ENCODE assay signal across 25 cellular contexts in the genomic region with DNA sequence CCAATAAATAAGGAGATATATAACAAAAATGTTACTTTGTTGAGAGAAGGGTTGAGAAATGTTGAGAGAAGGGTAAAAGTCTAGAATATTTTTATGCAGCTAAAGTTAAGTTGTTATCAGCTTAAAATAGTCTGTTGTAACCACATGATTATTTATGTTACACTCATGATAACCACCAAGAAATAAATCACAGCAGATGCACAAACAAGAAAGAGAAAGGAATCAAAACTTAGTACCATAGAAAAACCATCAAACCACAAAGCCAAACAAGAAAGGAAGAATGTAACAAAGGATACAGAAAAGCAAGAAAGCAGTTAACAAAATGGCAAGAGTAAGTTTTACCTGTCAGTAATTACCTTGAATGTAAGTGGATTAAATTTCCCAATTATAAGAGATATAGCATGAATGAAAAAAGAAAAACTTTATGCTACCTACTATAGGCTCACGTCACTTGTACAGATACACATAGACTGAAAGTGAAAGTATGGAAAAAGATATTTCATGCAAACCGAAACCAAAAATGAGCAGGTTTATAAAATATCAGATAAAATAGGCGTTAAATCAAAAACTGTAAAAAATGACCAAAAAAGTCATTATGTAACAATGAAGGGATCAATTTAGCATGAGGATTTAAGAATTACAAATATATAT.
A peak's percentile ranks its signal among the peaks of the same experiment; 100 is the strongest.
DNase-seq lines count a peak whose midpoint lies in the region; ATAC-seq and TF ChIP-seq lines count a peak whose summit lies in the region.
"Had no signal": no experiment of that assay in that cellular context is flagged by ENCODE, and none has a peak within 500 bp of the region (broad histone marks: within the 10 kb centered on the region; RNA-seq: fewer than 3 reads in every experiment).

No MANE protein-coding gene starts in this region.

- no peak overlapping the region for H4K91ac ChIP-seq in IMR-90 (ENCODE audit: insufficient read depth, low read depth, low read length)

- TF ChIP-seq RAD21 in IMR-90 (IDR thresholded peaks at IDR 0.05; ENCODE audit: low read length) = no peak

- no peak for TF ChIP-seq POLR2A in IMR-90 (IDR thresholded peaks at IDR 0.05; ENCODE audit: low read depth, low read length)

- no TSS peak for BruUV-seq in IMR-90 (replicated peaks; lab: Mats Ljungman, UMichigan)

- H3K36me3 ChIP-seq in IMR-90 (ENCODE audit: control insufficient read depth, insufficient read depth, low read length) (peaks cover 12% of the 10 kb centered on the region), adipocyte (ENCODE audit: control insufficient read depth, insufficient read depth, low read length, severe bottlenecking) (peaks cover 76% of the 10 kb centered on the region)
- H3K36me3 ChIP-seq: uterus had no signal

- no peak overlapping the region for H2BK20ac ChIP-seq in IMR-90 (ENCODE audit: low read depth, low read length)

- DNase-seq in CD4-positive, alpha-beta T cell = no peak
- peak; percentile 26 for DNase-seq in IMR-90
- no peak for DNase-seq in adipocyte (ENCODE audit: low read depth)
- DNase-seq in fibroblast of villous mesenchyme (ENCODE audit: low read depth) = peak; percentile 56
- DNase-seq in NCI-H524 (lab: John Stamatoyannopoulos, UW) = no peak
- DNase-seq in KBM-7 = no peak
- DNase-seq in middle frontal gyrus (ENCODE audit: extremely low spot score, low spot score) = no peak
- DNase-seq: activated CD4-positive, CD25-positive, alpha-beta regulatory T cell; activated CD8-positive, alpha-beta memory T cell treated with anti-CD3 and anti-CD28 coated beads, Interleukin-2, amount 50 U/mL, for 4 hours; activated gamma-delta T cell treated with Interleukin-2 at 50 U/mL for 16 hours; C1 segment of cervical spinal cord; caudate nucleus; EL; naive B cell; NCI-H1105; NCI-H2081; NCI-H345; NCI-H748 treated with DMSO at 0.1 percent for 48 hours; nucleus accumbens; stimulated activated naive CD8-positive, alpha-beta T cell treated with anti-CD3 and anti-CD28 coated beads, Interleukin-15, Interleukin-2, amounts not matched to agents 100 U/mL and 50 U/mL, for 24 hours; uterus had no signal

- H3K79me1 ChIP-seq in IMR-90 (ENCODE audit: low read depth in 1 of 2, low read length in 2 of 2) = no peaks in the 10 kb centered on the region; a peak in 1 of 4 replicates

- no peak overlapping the region for H2BK120ac ChIP-seq in IMR-90 (ENCODE audit: low read depth, low read length)

- no peak overlapping the region for H2AFZ ChIP-seq in IMR-90 (replicated peaks; ENCODE audit: low read length, poor library complexity)

- ATAC-seq in CD4-positive, alpha-beta T cell (ENCODE audit: poor library complexity) = no peak
- ATAC-seq in IMR-90 (ENCODE audit: low read depth) (no peak), GM19467 (IDR thresholded peaks at IDR 0.05; ENCODE audit: unreplicated experiment) (no peak)

- no peak overlapping the region for H3K14ac ChIP-seq in IMR-90 (replicated peaks; ENCODE audit: low read depth, low read length)

- no peaks in the 10 kb centered on the region for H3K9me1 ChIP-seq in IMR-90 (ENCODE audit: insufficient read depth, low read length)

- H3K4me3 Mint-ChIP-seq in CD4-positive, alpha-beta T cell = peak overlapping the region; percentile 21
- H3K4me3 Mint-ChIP-seq: dendritic cell treated with granulocyte-macrophage colony-stimulating factor and Interleukin-4, amounts not matched to agents 40 ng/mL and 50 ng/mL, for 4 days; naive B cell had no signal

- H3K18ac ChIP-seq in IMR-90 (ENCODE audit: low read depth, low read length) = no peak overlapping the region

- H4K20me1 ChIP-seq in IMR-90 (ENCODE audit: insufficient read depth, low read length) = no peaks in the 10 kb centered on the region

- no peak overlapping the region for H2AK9ac ChIP-seq in IMR-90 (replicated peaks; ENCODE audit: low read depth, low read length, poor library complexity)

- H2BK15ac ChIP-seq in IMR-90 (ENCODE audit: low read depth, low read length) = no peak overlapping the region

- H3K4me1 ChIP-seq in IMR-90 (ENCODE audit: control insufficient read depth, insufficient read depth, low read length) (no peaks in the 10 kb centered on the region), adipocyte (ENCODE audit: control insufficient read depth, insufficient read depth, low read length) (no peaks in the 10 kb centered on the region)
- H3K4me1 ChIP-seq: SJCRH30, uterus had no signal

- no peaks in the 10 kb centered on the region for H3K27me3 Mint-ChIP-seq in CD4-positive, alpha-beta T cell
- H3K27me3 Mint-ChIP-seq: dendritic cell treated with granulocyte-macrophage colony-stimulating factor and Interleukin-4, amounts not matched to agents 40 ng/mL and 50 ng/mL, for 4 days; naive B cell had no signal

- peaks cover 19% of the 10 kb centered on the region for H3K9me3 ChIP-seq in CD4-positive, alpha-beta T cell (ENCODE audit: control insufficient read depth, low read length)
- H3K9me3 ChIP-seq in IMR-90 (ENCODE audit: control insufficient read depth, insufficient read depth, low read length) = peaks cover 11% of the 10 kb centered on the region
- H3K9me3 ChIP-seq in adipocyte (ENCODE audit: control insufficient read depth, low read length) = peaks cover 18% of the 10 kb centered on the region
- H3K9me3 ChIP-seq: thoracic aorta, uterus had no signal

- no peak overlapping the region for H3K27ac ChIP-seq in CD4-positive, alpha-beta T cell (ENCODE audit: low read depth, low read length)
- H3K27ac ChIP-seq in IMR-90 (ENCODE audit: insufficient read depth, low read length) = no peak overlapping the region
- H3K27ac ChIP-seq: SJCRH30, thoracic aorta, uterus had no signal

- intact Hi-C loops in CD4-positive, alpha-beta T cell (cut with DNase I, micrococcal nuclease) = no loop called here
- intact Hi-C loops in IMR-90 (cut with micrococcal nuclease) = no loop called here

- no peaks in the 10 kb centered on the region for H3K27me3 ChIP-seq in CD4-positive, alpha-beta T cell (ENCODE audit: control insufficient read depth, insufficient read depth, low read length)
- no peaks in the 10 kb centered on the region for H3K27me3 ChIP-seq in IMR-90 (ENCODE audit: control insufficient read depth, insufficient read depth, low read length)
- no peaks in the 10 kb centered on the region for H3K27me3 ChIP-seq in adipocyte (replicated peaks; ENCODE audit: control insufficient read depth, insufficient read depth, low read length)
- H3K27me3 ChIP-seq: SJCRH30, uterus had no signal

- peaks cover 11% of the 10 kb centered on the region for H3K4me1 Mint-ChIP-seq in CD4-positive, alpha-beta T cell (ENCODE audit: low read depth)

- H3K9ac ChIP-seq in IMR-90 (ENCODE audit: low read depth, low read length) = no peak overlapping the region
- H3K9ac ChIP-seq in adipocyte (ENCODE audit: low read length) = no peak overlapping the region

- H3K4ac ChIP-seq in IMR-90 (ENCODE audit: low read depth, low read length) = no peak overlapping the region

- no peak overlapping the region for H4K5ac ChIP-seq in IMR-90 (ENCODE audit: low read depth, low read length)

- no CpG with 5 or more reads among the region's 3 CpGs for WGBS in IMR-90 (ENCODE audit: extremely low coverage in 2 of 2, insufficient read length in 1 of 2), 2 experiments

- no peak overlapping the region for H3K23ac ChIP-seq in IMR-90 (ENCODE audit: low read depth, low read length)

- H3K27ac Mint-ChIP-seq in CD4-positive, alpha-beta T cell = no peak overlapping the region
- H3K27ac Mint-ChIP-seq: dendritic cell treated with granulocyte-macrophage colony-stimulating factor and Interleukin-4, amounts not matched to agents 40 ng/mL and 50 ng/mL, for 4 days; naive B cell had no signal

- H2BK5ac ChIP-seq in IMR-90 (ENCODE audit: low read depth, low read length, poor library complexity, severe bottlenecking) = no peak overlapping the region

- in situ Hi-C loops in IMR-90 (cut with MboI; ENCODE audit: low sequenced_read_pairs) (no loop called here), KBM-7 (cut with MboI; ENCODE audit: low pct_unique_long_range_greater_than_20kb, low sequenced_read_pairs) (no loop called here)

- CTCF ChIA-PET in CD4-positive, alpha-beta T cell (lab: Charles Lee) = no interaction called here
- CTCF ChIA-PET in IMR-90 (lab: Yijun Ruan, JAX) = no interaction called here

- dilution Hi-C loops in IMR-90 (cut with HindIII; ENCODE audit: low sequenced_read_pairs, unreplicated experiment) = no loop called here

- no peak overlapping the region for H3K4me2 ChIP-seq in IMR-90 (ENCODE audit: low read depth, low read length)

- POLR2A ChIA-PET in CD4-positive, alpha-beta T cell (lab: Charles Lee) = no interaction called here
- POLR2A ChIA-PET in IMR-90 (lab: Charles Lee; ENCODE audit: unreplicated experiment) = no interaction called here

- peaks cover 12% of the 10 kb centered on the region for H3K9me3 Mint-ChIP-seq in CD4-positive, alpha-beta T cell

- H3K56ac ChIP-seq in IMR-90 (ENCODE audit: extremely low read depth, insufficient read depth, low read length) = no peak overlapping the region

- peaks cover 95% of the 10 kb centered on the region for H3K36me3 Mint-ChIP-seq in CD4-positive, alpha-beta T cell (ENCODE audit: low read depth)

- H3K4me3 ChIP-seq in IMR-90 (ENCODE audit: insufficient read depth, low read depth, low read length) (no peak overlapping the region), adipocyte (ENCODE audit: low read length) (peak overlapping the region; percentile 9), fibroblast of villous mesenchyme (ENCODE audit: low read depth, low read length) (no peak overlapping the region)
- H3K4me3 ChIP-seq: SJCRH30, thoracic aorta, uterus had no signal

- no peak overlapping the region for H2AK5ac ChIP-seq in IMR-90 (ENCODE audit: low read depth, low read length)

- no peak for TF ChIP-seq CTCF in CD4-positive, alpha-beta T cell (IDR thresholded peaks at IDR 0.05)
- TF ChIP-seq CTCF in IMR-90 (conservative IDR thresholded peaks at IDR 0.05; ENCODE audit: low read depth, low read length) (no peak), fibroblast of villous mesenchyme (IDR thresholded peaks at IDR 0.05; ENCODE audit: insufficient read depth, low read depth, low read length) (no peak)

- H4K8ac ChIP-seq in IMR-90 (ENCODE audit: low read depth in 2 of 2, low read length in 2 of 2) = no peak overlapping the region

TF ChIP-seq in IMR-90, 13 proteins besides CTCF, POLR2A, EP300 and RAD21 (continues in another document):
- TF ChIP-seq SMC3 (IDR thresholded peaks at IDR 0.05; ENCODE audit: low read depth, low read length) (no peak), CHD1 (IDR thresholded peaks at IDR 0.05; ENCODE audit: low read depth, low read length) (no peak), CEBPB (IDR thresholded peaks at IDR 0.05; ENCODE audit: low read depth, low read length) (no peak), NFE2L2 (IDR thresholded peaks at IDR 0.05; ENCODE audit: low read depth, low read length) (no peak), FOS (IDR thresholded peaks at IDR 0.05; ENCODE audit: low read depth, low read length) (no peak), BHLHE40 (IDR thresholded peaks at IDR 0.05; ENCODE audit: low read depth, low read length) (no peak)

Comparison
In these comparisons a context has a peak if more than half of its experiments do, and no peak if none do; other contexts are left out.
1. DNase-seq: peak in IMR-90 (single experiment) and fibroblast of villous mesenchyme (single experiment); none in CD4-positive, alpha-beta T cell (0 of 10), adipocyte (single experiment), NCI-H524 (0 of 2), KBM-7 (single experiment) and middle frontal gyrus (single experiment).